ENCODE assay signal across 25 cellular contexts in genomic region chr12:62135553-62136200, GRCh38.
"Had no signal": no experiment of that assay in that cellular context is flagged by ENCODE, and none has a peak within 500 bp of the region (broad histone marks: within the 10 kb centered on the region; RNA-seq: fewer than 3 reads in every experiment).

No MANE protein-coding gene starts in this region.

- H3K27me3 ChIP-seq: adrenal gland, body of pancreas, breast epithelium, SJCRH30 had no signal

- H3K9me3 Mint-ChIP-seq: activated CD4-positive, alpha-beta T cell treated with anti-CD3 and anti-CD28 coated beads, Interleukin-2, amount 10 ng/mL, durations not matched to agents 7 days and 5 days; activated naive CD4-positive, alpha-beta T cell treated with anti-CD3 and anti-CD28 coated beads, Interleukin-2, amount 50 U/mL, for 24 hours; activated T-cell treated with anti-CD3 and anti-CD28 coated beads, Interleukin-2, amount 50 U/mL, for 24 hours; activated T-helper 2 cell treated with anti-CD3 and anti-CD28 coated beads, Interferon-gamma antibody, Interleukin-2, Interleukin-4, amounts not matched to agents 10 μg/mL and 5 μg/mL and 100 μg/mL, durations not matched to agents 14 hours and 24 hours and 36 hours had no signal

- H3K27ac Mint-ChIP-seq: activated CD4-positive, alpha-beta T cell treated with anti-CD3 and anti-CD28 coated beads, Interleukin-2, amount 10 ng/mL, durations not matched to agents 7 days and 5 days; activated CD8-positive, alpha-beta T cell treated with anti-CD3 and anti-CD28 coated beads, Interleukin-2, amount 10 ng/mL, durations not matched to agents 7 days and 5 days; activated naive CD4-positive, alpha-beta T cell treated with anti-CD3 and anti-CD28 coated beads, Interleukin-2, amount 50 U/mL, for 24 hours; activated T-cell treated with anti-CD3 and anti-CD28 coated beads, Interleukin-2, amount 50 U/mL, for 24 hours; activated T-helper 2 cell treated with anti-CD3 and anti-CD28 coated beads, Interferon-gamma antibody, Interleukin-2, Interleukin-4, amounts not matched to agents 10 μg/mL and 5 μg/mL and 100 μg/mL, durations not matched to agents 14 hours and 24 hours and 36 hours had no signal

- FAIRE-seq: astrocyte, TTC549 had no signal

- H3K36me3 Mint-ChIP-seq: activated naive CD4-positive, alpha-beta T cell treated with anti-CD3 and anti-CD28 coated beads, Interleukin-2, amount 50 U/mL, for 24 hours had no signal

- H3K9me3 ChIP-seq: adrenal gland, body of pancreas, breast epithelium, SJCRH30 had no signal

- H3K4me3 ChIP-seq: adrenal gland, body of pancreas, breast epithelium, SJCRH30, SK-N-MC had no signal

- H3K27ac ChIP-seq: adrenal gland, body of pancreas, breast epithelium, SJCRH30, SK-N-MC had no signal

- H3K36me3 ChIP-seq: adrenal gland, breast epithelium, SJCRH30 had no signal

- H3K4me1 ChIP-seq: adrenal gland, body of pancreas, breast epithelium, SJCRH30 had no signal

- DNase-seq: activated CD4-positive, alpha-beta T cell treated with anti-CD3 and anti-CD28 coated beads, Interleukin-2, amount 10 ng/mL, durations not matched to agents 7 days and 5 days; activated CD4-positive, alpha-beta T cell treated with anti-CD3 and anti-CD28 coated beads, Interleukin-2, amount 50 U/mL, for 48 hours; activated CD8-positive, alpha-beta T cell treated with anti-CD3 and anti-CD28 coated beads, Interleukin-2, amount 10 ng/mL, durations not matched to agents 7 days and 5 days; activated gamma-delta T cell; activated naive CD4-positive, alpha-beta T cell treated with Interleukin-2 at 50 U/mL for 16 hours; activated T-cell treated with anti-CD3 and anti-CD28 coated beads, Interleukin-2, amount 50 U/mL, for 24 hours; adrenal gland; body of pancreas; MM.1S; MV-4-11; NCI-H1092; NCI-H1436 treated with DMSO at 0.1 percent for 48 hours; NCI-H1694 treated with DMSO at 0.1 percent for 48 hours; NCI-H2029 treated with DMSO at 0.1 percent for 48 hours; NCI-H226; NCI-H524 treated with DMSO at 0.1 percent for 48 hours; SHP77; SJCRH30 had no signal

- ATAC-seq: activated CD8-positive, alpha-beta T cell treated with anti-CD3 and anti-CD28 coated beads, Interleukin-2, amount 10 ng/mL, durations not matched to agents 7 days and 5 days; body of pancreas; Panc1 had no signal
